In genomic region chr2:128279786-128280701, GRCh38 we compare ENCODE assay signal across 2 cellular contexts.
TF ChIP-seq lines count a peak whose summit lies in the region.

No MANE protein-coding gene starts in this region.

TF ChIP-seq in WTC11, 78 proteins besides CTCF, POLR2A, EP300 and RAD21:
- no peak for TF ChIP-seq SMAD3 (CRISPR knock-in tag; IDR thresholded peaks at IDR 0.05; ENCODE audit: borderline replicate concordance)
- no peak for TF ChIP-seq MYBL2 (CRISPR knock-in tag; IDR thresholded peaks at IDR 0.05)
- no peak for TF ChIP-seq MAX (CRISPR knock-in tag; IDR thresholded peaks at IDR 0.05)
- TF ChIP-seq, protein P1, sequence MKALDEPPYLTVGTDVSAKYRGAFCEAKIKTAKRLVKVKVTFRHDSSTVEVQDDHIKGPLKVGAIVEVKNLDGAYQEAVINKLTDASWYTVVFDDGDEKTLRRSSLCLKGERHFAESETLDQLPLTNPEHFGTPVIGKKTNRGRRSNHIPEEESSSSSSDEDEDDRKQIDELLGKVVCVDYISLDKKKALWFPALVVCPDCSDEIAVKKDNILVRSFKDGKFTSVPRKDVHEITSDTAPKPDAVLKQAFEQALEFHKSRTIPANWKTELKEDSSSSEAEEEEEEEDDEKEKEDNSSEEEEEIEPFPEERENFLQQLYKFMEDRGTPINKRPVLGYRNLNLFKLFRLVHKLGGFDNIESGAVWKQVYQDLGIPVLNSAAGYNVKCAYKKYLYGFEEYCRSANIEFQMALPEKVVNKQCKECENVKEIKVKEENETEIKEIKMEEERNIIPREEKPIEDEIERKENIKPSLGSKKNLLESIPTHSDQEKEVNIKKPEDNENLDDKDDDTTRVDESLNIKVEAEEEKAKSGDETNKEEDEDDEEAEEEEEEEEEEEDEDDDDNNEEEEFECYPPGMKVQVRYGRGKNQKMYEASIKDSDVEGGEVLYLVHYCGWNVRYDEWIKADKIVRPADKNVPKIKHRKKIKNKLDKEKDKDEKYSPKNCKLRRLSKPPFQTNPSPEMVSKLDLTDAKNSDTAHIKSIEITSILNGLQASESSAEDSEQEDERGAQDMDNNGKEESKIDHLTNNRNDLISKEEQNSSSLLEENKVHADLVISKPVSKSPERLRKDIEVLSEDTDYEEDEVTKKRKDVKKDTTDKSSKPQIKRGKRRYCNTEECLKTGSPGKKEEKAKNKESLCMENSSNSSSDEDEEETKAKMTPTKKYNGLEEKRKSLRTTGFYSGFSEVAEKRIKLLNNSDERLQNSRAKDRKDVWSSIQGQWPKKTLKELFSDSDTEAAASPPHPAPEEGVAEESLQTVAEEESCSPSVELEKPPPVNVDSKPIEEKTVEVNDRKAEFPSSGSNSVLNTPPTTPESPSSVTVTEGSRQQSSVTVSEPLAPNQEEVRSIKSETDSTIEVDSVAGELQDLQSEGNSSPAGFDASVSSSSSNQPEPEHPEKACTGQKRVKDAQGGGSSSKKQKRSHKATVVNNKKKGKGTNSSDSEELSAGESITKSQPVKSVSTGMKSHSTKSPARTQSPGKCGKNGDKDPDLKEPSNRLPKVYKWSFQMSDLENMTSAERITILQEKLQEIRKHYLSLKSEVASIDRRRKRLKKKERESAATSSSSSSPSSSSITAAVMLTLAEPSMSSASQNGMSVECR (CRISPR knock-in tag; IDR thresholded peaks at IDR 0.05; ENCODE audit: borderline replicate concordance) = no peak
- no peak for TF ChIP-seq OVOL2 (CRISPR knock-in tag; IDR thresholded peaks at IDR 0.05; ENCODE audit: borderline replicate concordance)
- no peak for TF ChIP-seq FOXJ3 (CRISPR knock-in tag; IDR thresholded peaks at IDR 0.05; ENCODE audit: borderline replicate concordance)
- no peak for TF ChIP-seq ZNF263 (CRISPR knock-in tag; IDR thresholded peaks at IDR 0.05; ENCODE audit: low read depth)
- no peak for TF ChIP-seq ZBTB21 (CRISPR knock-in tag; IDR thresholded peaks at IDR 0.05; ENCODE audit: borderline replicate concordance)
TF ChIP-seq in WTC11: peak in this region for 0.

TF ChIP-seq in HepG2, 621 proteins besides CTCF, POLR2A, EP300 and RAD21:
- TF ChIP-seq HNRNPLL (IDR thresholded peaks at IDR 0.05; ENCODE audit: low read depth, low read length, poor library complexity, severe bottlenecking) (peak; percentile 13), RBM22 (optimal IDR thresholded peaks at IDR 0.05; ENCODE audit: low read length) (peak; percentile 89), ZNF296 (CRISPR knock-in tag; conservative IDR thresholded peaks at IDR 0.05) (no peak), ZNF713 (CRISPR knock-in tag; IDR thresholded peaks at IDR 0.05) (no peak), ZNF263 (CRISPR knock-in tag; IDR thresholded peaks at IDR 0.05) (no peak), HNRNPL (IDR thresholded peaks at IDR 0.05; ENCODE audit: low read depth, low read length) (0 out of 2 replicates have a peak, but pooled peaks have one; percentile 33), TBX3 (IDR thresholded peaks at IDR 0.05; ENCODE audit: borderline replicate concordance) (no peak), ZNF768 (CRISPR knock-in tag; IDR thresholded peaks at IDR 0.05) (0 out of 2 replicates have a peak, but pooled peaks have one; percentile 3), ZNF678 (CRISPR knock-in tag; IDR thresholded peaks at IDR 0.05) (no peak), ZUFSP (CRISPR knock-in tag; IDR thresholded peaks at IDR 0.05; ENCODE audit: borderline replicate concordance) (no peak), ZNF839 (CRISPR knock-in tag; IDR thresholded peaks at IDR 0.05; ENCODE audit: borderline replicate concordance) (no peak), ZNF260 (CRISPR knock-in tag; IDR thresholded peaks at IDR 0.05; ENCODE audit: borderline replicate concordance, low read depth) (no peak), ZNF329 (CRISPR knock-in tag; IDR thresholded peaks at IDR 0.05; ENCODE audit: low read depth) (no peak), ZNF746 (CRISPR knock-in tag; IDR thresholded peaks at IDR 0.05) (no peak), FOXO4 (CRISPR knock-in tag; conservative IDR thresholded peaks at IDR 0.05) (0 out of 2 replicates have a peak, but pooled peaks have one; percentile 38), DZIP1 (CRISPR knock-in tag; IDR thresholded peaks at IDR 0.05) (peak; percentile 29; the same call in 1 of the 2 replicates), ZNF687 (CRISPR knock-in tag; IDR thresholded peaks at IDR 0.05) (peak; percentile 10; the same call in 1 of the 2 replicates), BCL3 (CRISPR knock-in tag; IDR thresholded peaks at IDR 0.05) (no peak), SP4 (CRISPR knock-in tag; IDR thresholded peaks at IDR 0.05) (no peak), ZNF292 (CRISPR knock-in tag; IDR thresholded peaks at IDR 0.05; ENCODE audit: borderline replicate concordance, low read depth) (no peak), AGO2 (optimal IDR thresholded peaks at IDR 0.05; ENCODE audit: low read depth, low read length) (no peak)
- TF ChIP-seq, protein P2, sequence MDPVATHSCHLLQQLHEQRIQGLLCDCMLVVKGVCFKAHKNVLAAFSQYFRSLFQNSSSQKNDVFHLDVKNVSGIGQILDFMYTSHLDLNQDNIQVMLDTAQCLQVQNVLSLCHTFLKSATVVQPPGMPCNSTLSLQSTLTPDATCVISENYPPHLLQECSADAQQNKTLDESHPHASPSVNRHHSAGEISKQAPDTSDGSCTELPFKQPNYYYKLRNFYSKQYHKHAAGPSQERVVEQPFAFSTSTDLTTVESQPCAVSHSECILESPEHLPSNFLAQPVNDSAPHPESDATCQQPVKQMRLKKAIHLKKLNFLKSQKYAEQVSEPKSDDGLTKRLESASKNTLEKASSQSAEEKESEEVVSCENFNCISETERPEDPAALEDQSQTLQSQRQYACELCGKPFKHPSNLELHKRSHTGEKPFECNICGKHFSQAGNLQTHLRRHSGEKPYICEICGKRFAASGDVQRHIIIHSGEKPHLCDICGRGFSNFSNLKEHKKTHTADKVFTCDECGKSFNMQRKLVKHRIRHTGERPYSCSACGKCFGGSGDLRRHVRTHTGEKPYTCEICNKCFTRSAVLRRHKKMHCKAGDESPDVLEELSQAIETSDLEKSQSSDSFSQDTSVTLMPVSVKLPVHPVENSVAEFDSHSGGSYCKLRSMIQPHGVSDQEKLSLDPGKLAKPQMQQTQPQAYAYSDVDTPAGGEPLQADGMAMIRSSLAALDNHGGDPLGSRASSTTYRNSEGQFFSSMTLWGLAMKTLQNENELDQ (CRISPR knock-in tag; IDR thresholded peaks at IDR 0.05; ENCODE audit: borderline replicate concordance) = no peak
- TF ChIP-seq, protein P3, sequence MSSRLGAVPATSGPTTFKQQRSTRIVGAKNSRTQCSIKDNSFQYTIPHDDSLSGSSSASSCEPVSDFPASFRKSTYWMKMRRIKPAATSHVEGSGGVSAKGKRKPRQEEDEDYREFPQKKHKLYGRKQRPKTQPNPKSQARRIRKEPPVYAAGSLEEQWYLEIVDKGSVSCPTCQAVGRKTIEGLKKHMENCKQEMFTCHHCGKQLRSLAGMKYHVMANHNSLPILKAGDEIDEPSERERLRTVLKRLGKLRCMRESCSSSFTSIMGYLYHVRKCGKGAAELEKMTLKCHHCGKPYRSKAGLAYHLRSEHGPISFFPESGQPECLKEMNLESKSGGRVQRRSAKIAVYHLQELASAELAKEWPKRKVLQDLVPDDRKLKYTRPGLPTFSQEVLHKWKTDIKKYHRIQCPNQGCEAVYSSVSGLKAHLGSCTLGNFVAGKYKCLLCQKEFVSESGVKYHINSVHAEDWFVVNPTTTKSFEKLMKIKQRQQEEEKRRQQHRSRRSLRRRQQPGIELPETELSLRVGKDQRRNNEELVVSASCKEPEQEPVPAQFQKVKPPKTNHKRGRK (CRISPR knock-in tag; IDR thresholded peaks at IDR 0.05) = no peak
- TF ChIP-seq, protein P4, sequence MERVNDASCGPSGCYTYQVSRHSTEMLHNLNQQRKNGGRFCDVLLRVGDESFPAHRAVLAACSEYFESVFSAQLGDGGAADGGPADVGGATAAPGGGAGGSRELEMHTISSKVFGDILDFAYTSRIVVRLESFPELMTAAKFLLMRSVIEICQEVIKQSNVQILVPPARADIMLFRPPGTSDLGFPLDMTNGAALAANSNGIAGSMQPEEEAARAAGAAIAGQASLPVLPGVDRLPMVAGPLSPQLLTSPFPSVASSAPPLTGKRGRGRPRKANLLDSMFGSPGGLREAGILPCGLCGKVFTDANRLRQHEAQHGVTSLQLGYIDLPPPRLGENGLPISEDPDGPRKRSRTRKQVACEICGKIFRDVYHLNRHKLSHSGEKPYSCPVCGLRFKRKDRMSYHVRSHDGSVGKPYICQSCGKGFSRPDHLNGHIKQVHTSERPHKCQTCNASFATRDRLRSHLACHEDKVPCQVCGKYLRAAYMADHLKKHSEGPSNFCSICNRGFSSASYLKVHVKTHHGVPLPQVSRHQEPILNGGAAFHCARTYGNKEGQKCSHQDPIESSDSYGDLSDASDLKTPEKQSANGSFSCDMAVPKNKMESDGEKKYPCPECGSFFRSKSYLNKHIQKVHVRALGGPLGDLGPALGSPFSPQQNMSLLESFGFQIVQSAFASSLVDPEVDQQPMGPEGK (CRISPR knock-in tag; IDR thresholded peaks at IDR 0.05) = no peak
